Comparison of ENCODE assay signal across 28 cellular contexts in the genomic region with DNA sequence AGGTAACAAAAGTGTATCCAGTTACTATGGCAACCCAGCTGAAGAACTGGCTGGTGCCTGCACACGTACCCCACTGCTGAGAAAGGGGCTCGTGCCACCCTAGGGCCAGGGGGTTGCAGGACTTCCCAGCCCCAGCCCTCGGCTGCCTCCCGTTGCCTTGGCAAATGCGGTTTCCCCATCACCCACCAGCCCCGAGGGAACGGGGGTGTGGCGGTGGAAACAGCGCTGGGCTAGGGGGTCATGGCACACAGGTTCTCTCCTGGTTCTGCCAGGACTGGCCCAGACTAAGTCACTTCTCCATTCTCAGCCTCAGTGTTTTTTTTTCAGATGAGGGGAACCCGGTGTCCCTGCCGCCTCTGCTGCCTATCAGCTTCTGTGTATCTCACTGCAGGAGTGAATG. TPM values are rescaled to one million over a fixed set of nuclear protein-coding genes. Genes with fewer than 3 reads are reported as not detected.
"Had no signal": no experiment of that assay in that cellular context is flagged by ENCODE, and none has a peak within 500 bp of the region (broad histone marks: within the 10 kb centered on the region; RNA-seq: fewer than 3 reads in every experiment).

No MANE protein-coding gene starts in this region.

- ATAC-seq: naive thymus-derived CD4-positive, alpha-beta T cell; natural killer cell; psoas muscle; right cardiac atrium; right lobe of liver; stimulated activated effector memory CD8-positive, alpha-beta T cell treated with anti-CD3 and anti-CD28 coated beads, Interleukin-12 subunit alpha, Interleukin-12 subunit beta, amount 100 ng/mL, for 72 hours; stimulated activated naive B cell treated with anti-CD40 and anti-IgM and Interleukin-4, amounts not matched to agents 10 μg/mL and 1 μg/mL and 100 μg/mL, for 72 hours had no signal

- H3K4me3 ChIP-seq: neural progenitor cell, ovary, psoas muscle, right lobe of liver, sigmoid colon, stomach, thoracic aorta, thyroid gland, tibial nerve, upper lobe of left lung, uterus had no signal

- H3K27me3 ChIP-seq: neural progenitor cell, ovary, right lobe of liver, thyroid gland, tibial nerve, upper lobe of left lung, uterus had no signal

- H3K9me3 ChIP-seq: neutrophil, ovary, psoas muscle, right lobe of liver, sigmoid colon, stomach, thoracic aorta, thyroid gland, tibial nerve, upper lobe of left lung, uterus had no signal

- H2AFZ ChIP-seq: neural progenitor cell, parathyroid adenoma had no signal

- H3K4me1 ChIP-seq: neural progenitor cell, parathyroid adenoma, psoas muscle, right lobe of liver, sigmoid colon, stomach, thyroid gland, tibial nerve, upper lobe of left lung, uterus had no signal

- DNase-seq: naive thymus-derived CD4-positive, alpha-beta T cell; natural killer cell; nucleus accumbens; ovary; psoas muscle; right lobe of liver; sigmoid colon; small intestine; stimulated activated CD4-positive, alpha-beta T cell treated with anti-CD3 and anti-CD28 coated beads, Interleukin-15, amount 100 ng/mL, for 24 hours; stimulated activated CD4-positive, alpha-beta T cell treated with anti-CD3 and anti-CD28 coated beads, Interleukin-2, amount 100 ng/mL, for 24 hours; stimulated activated CD4-positive, alpha-beta T cell treated with anti-CD3 and anti-CD28 coated beads, Interleukin-2, amount 100 ng/mL, for 48 hours; stimulated activated CD4-positive, alpha-beta T cell treated with anti-CD3 and anti-CD28 coated beads, Interleukin-4, amount 100 ng/mL, for 24 hours; stimulated activated naive B cell treated with anti-CD40 and anti-IgM and Interleukin-4, amounts not matched to agents 10 μg/mL and 1 μg/mL and 100 μg/mL, for 72 hours; stimulated activated naive CD4-positive, alpha-beta T cell treated with Interleukin-2 at 50 U/mL for 16 hours; stomach; thyroid gland; trophoblast cell; upper lobe of left lung; uterus had no signal

- FAIRE-seq: small intestine had no signal

- H3K9ac ChIP-seq: neural progenitor cell, parathyroid adenoma had no signal

- H3K4me2 ChIP-seq: neural progenitor cell had no signal

- H3K27ac ChIP-seq: neural progenitor cell, neutrophil, ovary, parathyroid adenoma, psoas muscle, right lobe of liver, sigmoid colon, stomach, thoracic aorta, thyroid gland, tibial nerve, upper lobe of left lung, uterus had no signal

- H3K36me3 ChIP-seq: neural progenitor cell, neutrophil, ovary, right lobe of liver, sigmoid colon, stomach, thoracic aorta, thyroid gland, tibial nerve, upper lobe of left lung, uterus had no signal

RNA-seq across cellular contexts. Expression of gene PHF21B, which starts 27.9 kb away (rescaled TPM):
- total RNA-seq: naive thymus-derived CD4-positive, alpha-beta T cell; natural killer cell; osteoblast; renal cortical epithelial cell; right lobe of liver had no signal
- polyA plus RNA-seq: naive thymus-derived CD4-positive, alpha-beta T cell had no signal
